12 cellular contexts compared by ENCODE assay signal in the genomic region with DNA sequence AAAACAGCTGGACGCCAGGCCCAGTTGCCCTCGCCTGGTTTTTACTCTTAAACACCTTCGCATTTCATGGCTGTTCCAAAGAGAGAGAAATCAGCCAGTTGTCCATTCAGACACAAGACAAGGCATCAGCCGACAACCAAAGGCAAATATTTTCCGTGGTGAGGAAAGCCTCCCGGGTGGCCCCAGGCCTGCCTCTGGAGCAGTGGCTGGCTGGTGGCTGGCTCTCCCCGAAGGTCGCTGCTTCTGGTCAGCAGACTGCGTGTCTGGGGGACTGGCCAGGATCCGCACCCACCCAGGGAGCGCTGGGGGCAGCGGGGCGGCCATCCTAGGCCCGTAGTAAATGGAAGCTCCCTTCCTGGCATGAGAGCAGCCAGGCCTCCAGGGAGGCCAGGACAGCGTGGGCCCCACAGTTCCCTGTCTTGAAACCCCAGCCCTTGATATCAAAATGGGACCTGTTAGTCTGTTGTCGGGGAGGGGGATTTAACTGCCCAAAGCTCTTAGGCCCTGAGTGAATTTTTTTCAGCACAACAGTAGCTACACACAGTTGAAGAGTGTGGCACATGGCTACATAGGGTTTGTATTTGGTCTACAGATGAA. TPM values are rescaled to one million over a fixed set of nuclear protein-coding genes. Genes with fewer than 3 reads are reported as not detected.
DNase-seq lines count a peak whose midpoint lies in the region; TF ChIP-seq lines count a peak whose summit lies in the region.
"Had no signal": no experiment of that assay in that cellular context is flagged by ENCODE, and none has a peak within 500 bp of the region (broad histone marks: within the 10 kb centered on the region; RNA-seq: fewer than 3 reads in every experiment).

No MANE protein-coding gene starts in this region.

- no peak for DNase-seq in breast epithelium (ENCODE audit: low spot score in 2 of 2)
- DNase-seq in mammary epithelial cell = no peak
- DNase-seq in islet precursor cell = peak; percentile 79
- peak; percentile 41 for DNase-seq in retina
- no peak for DNase-seq in stimulated activated CD4-positive, alpha-beta T cell treated with anti-CD3 and anti-CD28 coated beads, Interleukin-2, amount 100 ng/mL, for 48 hours
- no peak for DNase-seq in Ammon's horn (ENCODE audit: low spot score)
- no peak for DNase-seq in NCI-H345 (lab: John Stamatoyannopoulos, UW)
- no peak for DNase-seq in stimulated activated CD4-positive, alpha-beta T cell treated with anti-CD3 and anti-CD28 coated beads, Interleukin-2, amount 100 ng/mL, for 24 hours
- DNase-seq: activated CD4-positive, alpha-beta T cell treated with anti-CD3 and anti-CD28 coated beads for 48 hours; Caco-2; naive thymus-derived CD4-positive, alpha-beta T cell; NCI-H1092 had no signal

- TF ChIP-seq POLR2A in breast epithelium (IDR thresholded peaks at IDR 0.05) = no peak

- H3K4me2 ChIP-seq in mammary epithelial cell (ENCODE audit: insufficient read depth, low read depth, low read length) = no peak overlapping the region

- intact Hi-C loops in breast epithelium (cut with DNase I; ENCODE audit: low total_unique reads) (no loop called here), mammary epithelial cell (cut with micrococcal nuclease) (no loop called here)

- H3K9ac ChIP-seq in mammary epithelial cell (ENCODE audit: insufficient read depth, low read length) = no peak overlapping the region

- CTCF ChIA-PET in mammary epithelial cell (lab: Charles Lee; ENCODE audit: low non-redundant PET) = no interaction called here

- H3K9me3 ChIP-seq in breast epithelium (no peaks in the 10 kb centered on the region), mammary epithelial cell (replicated peaks; ENCODE audit: insufficient read depth, low read length) (no peaks in the 10 kb centered on the region)
- H3K9me3 ChIP-seq: Caco-2 had no signal

- dilution Hi-C loops in mammary epithelial cell (cut with HindIII; ENCODE audit: low sequenced_read_pairs) = no loop called here

- 86% methylated on average over 13 of the region's 16 CpGs for WGBS in mammary epithelial cell (ENCODE audit: low coverage, missing lambda C conversion rate)

- H3K4me3 ChIP-seq in breast epithelium = no peak overlapping the region
- no peak overlapping the region for H3K4me3 ChIP-seq in mammary epithelial cell (replicated peaks in 1 of 3; ENCODE audit: insufficient read depth in 1 of 3, low read depth in 2 of 3, low read length in 3 of 3)

- H4K20me1 ChIP-seq in mammary epithelial cell (ENCODE audit: insufficient read depth, low read length) = peaks cover 4% of the 10 kb centered on the region

- H2AFZ ChIP-seq in mammary epithelial cell (ENCODE audit: low read depth, low read length) = no peak overlapping the region

- no peaks in the 10 kb centered on the region for H3K36me3 ChIP-seq in breast epithelium
- peaks cover 4% of the 10 kb centered on the region for H3K36me3 ChIP-seq in mammary epithelial cell (ENCODE audit: insufficient read depth, low read length)

- peaks cover 72% of the 10 kb centered on the region for H3K79me2 ChIP-seq in mammary epithelial cell (ENCODE audit: insufficient read depth, low read length)

- H3K27ac ChIP-seq in breast epithelium = peak overlapping the region; percentile 59 to 90
- H3K27ac ChIP-seq in mammary epithelial cell (ENCODE audit: insufficient read depth, low read depth, low read length) = no peak overlapping the region

- no TSS peak for BruUV-seq in mammary epithelial cell (replicated peaks; lab: Mats Ljungman, UMichigan)

- peaks cover 16 to 22% of the 10 kb centered on the region in 2 donors for H3K4me1 ChIP-seq in breast epithelium
- H3K4me1 ChIP-seq in mammary epithelial cell (ENCODE audit: insufficient read depth, low read length) = peaks cover 50% of the 10 kb centered on the region

- in situ Hi-C loops in mammary epithelial cell (cut with MboI; ENCODE audit: low sequenced_read_pairs in 2 of 2) = loop anchor here in 1 of 2 donors (25.0 kb wide), 1 partner anchor 417 kb away; no protein-coding TSS in a partner anchor

- H3K27me3 ChIP-seq in breast epithelium (no peaks in the 10 kb centered on the region), mammary epithelial cell (ENCODE audit: insufficient read depth, low read length) (no peaks in the 10 kb centered on the region)

- TF ChIP-seq CTCF in breast epithelium (IDR thresholded peaks at IDR 0.05) = no peak
- no peak for TF ChIP-seq CTCF in mammary epithelial cell (conservative IDR thresholded peaks at IDR 0.05 in 1 of 2, IDR thresholded peaks at IDR 0.05 in 1 of 2; ENCODE audit: extremely low read depth in 1 of 2, insufficient read depth in 1 of 2, low read depth in 1 of 2, low read length in 2 of 2)

RNA-seq across cellular contexts. Expression of gene SREBF1, which starts 57.7 kb away (rescaled TPM):
- 100 to 1,000 TPM in 1 of 3 donors, 10 to 100 TPM in 2; 39.0 to 119 (median 81.3) TPM for total RNA-seq in breast epithelium
- 100 to 1,000 TPM; 109 to 173 TPM for total RNA-seq in mammary epithelial cell
- polyA plus RNA-seq in mammary epithelial cell = 71.5 TPM
- 152 TPM for polyA minus RNA-seq in mammary epithelial cell

Comparison
In these comparisons a context has a peak if more than half of its experiments do, and no peak if none do; other contexts are left out.
1. DNase-seq: peak in islet precursor cell (single experiment) and retina (single experiment); none in breast epithelium (0 of 2), mammary epithelial cell (single experiment), stimulated activated CD4-positive, alpha-beta T cell treated with anti-CD3 and anti-CD28 coated beads, Interleukin-2, amount 100 ng/mL, for 48 hours (0 of 2), Ammon's horn (single experiment), NCI-H345 (single experiment) and stimulated activated CD4-positive, alpha-beta T cell treated with anti-CD3 and anti-CD28 coated beads, Interleukin-2, amount 100 ng/mL, for 24 hours (0 of 2).